In the genomic region with DNA sequence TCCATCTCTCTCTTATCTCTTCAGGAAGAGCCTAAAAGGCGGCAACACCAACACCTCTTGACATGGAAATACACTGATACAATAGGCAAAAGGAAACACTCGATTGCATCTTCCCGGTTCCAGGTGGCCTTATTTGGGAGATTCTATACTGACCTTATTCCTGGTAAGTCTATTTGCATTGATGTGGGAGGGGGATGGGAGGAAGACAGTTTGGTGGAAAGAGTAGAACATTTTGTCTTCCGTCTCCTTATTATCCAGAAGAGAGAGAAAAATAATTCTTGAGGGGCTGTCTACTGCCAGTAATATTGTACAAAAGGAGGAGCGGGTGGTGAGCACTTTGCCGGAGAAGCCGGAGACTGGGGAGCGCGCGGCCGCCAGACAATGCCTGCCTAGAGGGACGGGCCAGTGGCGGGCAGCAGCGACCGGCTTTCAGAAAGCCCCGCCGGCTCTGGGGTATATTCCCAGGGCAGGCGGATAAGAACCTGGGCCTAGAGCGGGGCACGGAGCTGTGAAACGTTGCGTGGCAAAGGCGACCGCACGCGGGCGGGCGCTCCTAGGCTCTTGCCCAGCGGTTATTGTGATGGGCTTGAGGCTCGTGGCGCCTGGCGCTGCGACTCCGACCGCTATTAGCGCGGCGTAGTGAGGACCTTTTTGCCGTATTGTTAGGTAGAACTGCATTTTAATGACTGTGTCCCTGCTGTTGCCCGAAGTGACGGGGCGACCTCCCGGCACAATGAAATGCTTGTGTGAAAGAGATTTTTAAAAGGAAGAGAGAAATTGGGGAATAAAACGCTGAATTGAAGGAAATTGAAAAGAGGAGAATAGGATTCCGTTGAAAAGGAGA, we compare ENCODE assay signal across 8 cellular contexts. TPM values are rescaled to one million over a fixed set of nuclear protein-coding genes. Genes with fewer than 3 reads are reported as not detected.
DNase-seq lines count a peak whose midpoint lies in the region; ATAC-seq, FAIRE-seq and TF ChIP-seq lines count a peak whose summit lies in the region.

No MANE protein-coding gene starts in this region.

- FAIRE-seq in A549 (lab: Jason Lieb, UNC) (no peak), kidney (lab: Jason Lieb, UNC) (no peak)

- H3K27me3 ChIP-seq in GM23248 (replicated peaks; ENCODE audit: insufficient read depth): no peaks in the 10 kb centered on the region

- WGBS in A549 (ENCODE audit: missing lambda C conversion rate): 7% methylated on average over 18 of the region's 45 CpGs
- 2 to 3% methylated on average over 43 to 45 of the region's 45 CpGs for WGBS in GM23248 (ENCODE audit: low coverage in 1 of 2, low lambda C conversion rate in 2 of 2, missing lambda C conversion rate in 2 of 2), 2 experiments

- H2AFZ ChIP-seq in GM23248: peak overlapping the region; percentile 70

- in situ Hi-C loops in GM23248 (cut with MboI): no loop called here

- POLR2A ChIA-PET in A549 (lab: Yijun Ruan, JAX): no interaction called here

- no peak for TF ChIP-seq POLR2A in A549 (IDR thresholded peaks at IDR 0.05; ENCODE audit: low read length)

- no peak overlapping the region for H3K27ac ChIP-seq in A549
- H3K27ac ChIP-seq in GM23248: no peak overlapping the region
- H3K27ac ChIP-seq in angular gyrus (ENCODE audit: low read depth, low read length): peak overlapping the region; percentile 75
- no peak overlapping the region for H3K27ac ChIP-seq in kidney (ENCODE audit: low read depth in 2 of 2, low read length in 2 of 2)

- DNase-seq in A549 (ENCODE audit: low read depth in 1 of 2, low spot score in 1 of 2) (no peak), GM23248 (peak; percentile 74), kidney (peak; percentile 62), cortex of kidney (lab: John Stamatoyannopoulos, UW) (no peak), SKM-1 (lab: John Stamatoyannopoulos, UW; ENCODE audit: unreplicated experiment) (no peak)

- peak overlapping the region; percentile 60 for H3K9ac ChIP-seq in GM23248
- H3K9ac ChIP-seq in kidney (ENCODE audit: low read length in 2 of 2): no peak overlapping the region

- no peaks in the 10 kb centered on the region for H3K36me3 ChIP-seq in GM23248 (ENCODE audit: low read depth)
- H3K36me3 ChIP-seq in kidney (ENCODE audit: control insufficient read depth in 1 of 2, insufficient read depth in 2 of 2, low read length in 2 of 2): no peaks in the 10 kb centered on the region

- peak overlapping the region; percentile 30; the same call in 2 of the 3 replicates for H3K4me3 ChIP-seq in A549
- H3K4me3 ChIP-seq in GM23248: peak overlapping the region; percentile 77
- H3K4me3 ChIP-seq in kidney (ENCODE audit: low read length in 2 of 2): peak overlapping the region in 1 of 2 donors; percentile 15

- intact Hi-C loops in kidney (cut with DNase I): no loop called here

- H3K4me1 ChIP-seq in A549: no peaks in the 10 kb centered on the region; the same call in 2 of the 3 replicates
- H3K4me1 ChIP-seq in GM23248 (ENCODE audit: insufficient read depth): peaks cover 10% of the 10 kb centered on the region
- peaks cover 0 to 5% of the 10 kb centered on the region in 2 donors for H3K4me1 ChIP-seq in kidney (ENCODE audit: control insufficient read depth in 1 of 2, insufficient read depth in 1 of 2, low read depth in 1 of 2, low read length in 2 of 2)

- H3K79me2 ChIP-seq in GM23248 (ENCODE audit: insufficient read depth): no peaks in the 10 kb centered on the region

- H3K4me2 ChIP-seq in A549 (peak overlapping the region; percentile 80), GM23248 (ENCODE audit: unreplicated experiment) (peak overlapping the region; percentile 92)

- ATAC-seq in A549: peak in 1 of 2 experiments; percentile 55; a peak in 3 of 6 replicates
- ATAC-seq in GM21360 (IDR thresholded peaks at IDR 0.05; ENCODE audit: unreplicated experiment): no peak
- no peak for ATAC-seq in HG03045 (IDR thresholded peaks at IDR 0.05; ENCODE audit: unreplicated experiment)

- H3K9me3 ChIP-seq in A549: no peaks in the 10 kb centered on the region
- H3K9me3 ChIP-seq in GM23248 (ENCODE audit: low read depth): no peaks in the 10 kb centered on the region
- no peaks in the 10 kb centered on the region for H3K9me3 ChIP-seq in kidney (ENCODE audit: control insufficient read depth in 1 of 2, low read length in 2 of 2)

- TF ChIP-seq CTCF in A549 (IDR thresholded peaks at IDR 0.05): no peak
- no peak for TF ChIP-seq CTCF in kidney (IDR thresholded peaks at IDR 0.05; ENCODE audit: borderline replicate concordance, extremely low read depth, insufficient read depth)

- no peak for TF ChIP-seq EP300 in A549 (IDR thresholded peaks at IDR 0.05)

- no peaks in the 10 kb centered on the region for H3K9me2 ChIP-seq in GM23248 (ENCODE audit: insufficient read depth)

- CTCF ChIA-PET in A549 (lab: Yijun Ruan, JAX): no interaction called here

- TF ChIP-seq RAD21 in A549 (conservative IDR thresholded peaks at IDR 0.05 in 1 of 2, IDR thresholded peaks at IDR 0.05 in 1 of 2): no peak

- H4K20me1 ChIP-seq in GM23248 (ENCODE audit: insufficient read depth): no peaks in the 10 kb centered on the region

- H3F3A ChIP-seq in GM23248 (ENCODE audit: insufficient read depth): peaks cover under 1% of the 10 kb centered on the region; the same call in 1 of the 2 replicates

TF ChIP-seq in A549, 52 proteins besides CTCF, POLR2A, EP300 and RAD21:
- no peak for TF ChIP-seq KDM1A (IDR thresholded peaks at IDR 0.05; ENCODE audit: low read depth)
- no peak for TF ChIP-seq NFE2L2 (conservative IDR thresholded peaks at IDR 0.05; ENCODE audit: low read length)
- no peak for TF ChIP-seq FOSL2 (IDR thresholded peaks at IDR 0.05)
- TF ChIP-seq FOSL2 (CRISPR knock-in tag; IDR thresholded peaks at IDR 0.05): no peak
- TF ChIP-seq ZNF302 (CRISPR knock-in tag; IDR thresholded peaks at IDR 0.05): no peak
- peak; percentile 75; the same call in 1 of the 2 replicates for TF ChIP-seq CBX8 (IDR thresholded peaks at IDR 0.05)

RNA-seq across cellular contexts. Expression of gene PRDM8, which starts 0.5 kb away (rescaled TPM):
- polyA plus RNA-seq in A549 (2011; rRNA removed): 0.08 and 0.14 TPM in 2 replicates
- 0.03 and 0.04 TPM in 2 replicates for polyA plus RNA-seq in A549 (2012; cell fraction: cytosol; rRNA removed)
- polyA plus RNA-seq in A549 (2012; cell fraction: nucleus; rRNA removed): 0.06 and 0.28 TPM in 2 replicates
- polyA plus RNA-seq in A549 (2017; fragmentation: RNase III; extraction: RNeasy Plus Mini Kit Qiagen cat#74134 plus additional on column Dnase treatment): 0.10 to 0.22 TPM (median 0.11 TPM) in 3 replicates
- polyA minus RNA-seq in A549 (2011; rRNA and poly(A)+ RNA removed): not detected in 2 replicates
- 4.4 and 7.0 TPM in 2 replicates for total RNA-seq in GM23248 (2014; rRNA removed; shearing (Covaris generic))
- polyA plus RNA-seq in GM23248 (2016; fragmentation: Nextera tagmentation; extraction: Ambion mirVana): 1.7 and 2.3 TPM in 2 replicates
- 4.2 TPM for total RNA-seq in kidney
- polyA plus RNA-seq in kidney (ENCODE audit: insufficient read depth, low read depth, low replicate concordance): 0.75 TPM

Comparison
In these comparisons a context has a peak if more than half of its experiments do, and no peak if none do; other contexts are left out.
1. DNase-seq: peak in GM23248 (single experiment) and kidney (single experiment); none in A549 (0 of 2), cortex of kidney (single experiment) and SKM-1 (single experiment).